In the genomic region with DNA sequence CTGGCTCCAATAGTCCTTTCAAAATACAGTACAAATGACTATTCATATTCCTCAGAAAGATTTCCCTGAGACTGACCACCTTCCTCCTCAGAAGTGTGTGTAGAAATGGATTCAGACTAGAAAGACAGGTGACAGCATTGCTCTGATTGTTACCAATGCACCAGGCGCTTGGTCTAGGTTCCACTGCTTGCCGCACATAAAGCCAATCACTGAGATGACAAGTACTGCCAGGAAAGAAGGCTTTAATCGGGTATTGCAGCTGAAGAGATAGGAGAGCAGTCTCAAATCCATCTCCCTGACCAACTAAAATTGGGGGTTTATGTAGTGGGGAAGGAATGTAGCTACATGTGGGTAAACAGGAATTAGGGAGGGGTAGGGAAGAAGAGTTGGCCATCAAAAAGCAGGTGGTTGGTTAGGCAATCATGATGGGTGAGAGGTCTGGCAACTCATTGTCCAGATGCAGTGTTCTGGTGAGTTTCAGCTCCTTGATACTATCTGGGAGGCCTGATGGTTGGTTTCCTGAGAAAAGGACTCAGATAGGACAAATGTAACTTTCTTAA, we compare ENCODE assay signal across 1 cellular context.
TF ChIP-seq lines count a peak whose summit lies in the region.

No MANE protein-coding gene starts in this region.

TF ChIP-seq in A549, 52 proteins besides CTCF, POLR2A, EP300 and RAD21 (continued from another document):
- TF ChIP-seq HMGXB4 (CRISPR knock-in tag; IDR thresholded peaks at IDR 0.05; ENCODE audit: borderline replicate concordance) (no peak), EHF (CRISPR knock-in tag; IDR thresholded peaks at IDR 0.05) (no peak), ELK1 (IDR thresholded peaks at IDR 0.05; ENCODE audit: low read depth, low read length) (no peak), RARB (CRISPR knock-in tag; IDR thresholded peaks at IDR 0.05) (no peak), POLR2AphosphoS2 (conservative IDR thresholded peaks at IDR 0.05; ENCODE audit: low read length) (no peak), HDAC2 (IDR thresholded peaks at IDR 0.05) (no peak), CBX2 (IDR thresholded peaks at IDR 0.05; ENCODE audit: borderline replicate concordance, low read depth) (no peak), EHMT2 (IDR thresholded peaks at IDR 0.05; ENCODE audit: low read depth) (no peak), MAFK (IDR thresholded peaks at IDR 0.05; ENCODE audit: partially characterized antibody) (no peak)
TF ChIP-seq in A549: peak in this region for 0.
